8 cellular contexts compared by ENCODE assay signal in genomic region chr6:11535801-11536230, GRCh38. TPM values are rescaled to one million over a fixed set of nuclear protein-coding genes. Genes with fewer than 3 reads are reported as not detected.
DNase-seq lines count a peak whose midpoint lies in the region; ATAC-seq and TF ChIP-seq lines count a peak whose summit lies in the region.

No MANE protein-coding gene starts in this region.

- no peaks in the 10 kb centered on the region for H3K36me3 Mint-ChIP-seq in brain
- H3K36me3 Mint-ChIP-seq in nephron (ENCODE audit: low read depth), result no peaks in the 10 kb centered on the region

- H3K79me2 ChIP-seq in GM23248 (ENCODE audit: insufficient read depth), result no peaks in the 10 kb centered on the region

- H3K9ac ChIP-seq in GM23248, result no peak overlapping the region

- TF ChIP-seq CTCF in NB4 (IDR thresholded peaks at IDR 0.05; ENCODE audit: low read depth, low read length) (no peak), brain (conservative IDR thresholded peaks at IDR 0.05) (no peak), nephron (IDR thresholded peaks at IDR 0.05; ENCODE audit: unreplicated experiment in 3 of 3) (no peak), suprapubic skin (IDR thresholded peaks at IDR 0.05) (no peak)

- TF ChIP-seq POLR2A in NB4 (IDR thresholded peaks at IDR 0.05; ENCODE audit: extremely low read depth, insufficient read length), result no peak
- no peak for TF ChIP-seq POLR2A in suprapubic skin (IDR thresholded peaks at IDR 0.05)

- 2 to 4% methylated on average over 2 of the region's 2 CpGs for WGBS in GM23248 (ENCODE audit: low coverage in 1 of 2, low lambda C conversion rate in 2 of 2, missing lambda C conversion rate in 2 of 2), 2 experiments
- 23% methylated on average over 2 of the region's 2 CpGs for WGBS in suprapubic skin

- H3K4me1 ChIP-seq in GM23248 (ENCODE audit: insufficient read depth) (no peaks in the 10 kb centered on the region; the same call in 1 of the 2 replicates), suprapubic skin (peaks cover 23% of the 10 kb centered on the region)

- H2AFZ ChIP-seq in GM23248, result no peak overlapping the region

- H3K4me1 Mint-ChIP-seq in brain (peaks cover 32% of the 10 kb centered on the region), nephron (no peaks in the 10 kb centered on the region)

- no peaks in the 10 kb centered on the region for H3K36me3 ChIP-seq in GM23248 (ENCODE audit: low read depth)
- no peaks in the 10 kb centered on the region for H3K36me3 ChIP-seq in suprapubic skin

- H3K4me2 ChIP-seq in GM23248 (ENCODE audit: unreplicated experiment), result no peak overlapping the region

- H3K9me2 ChIP-seq in GM23248 (ENCODE audit: insufficient read depth), result no peaks in the 10 kb centered on the region

- H3K9me3 Mint-ChIP-seq in brain (no peaks in the 10 kb centered on the region), nephron (no peaks in the 10 kb centered on the region)

- H3K27ac ChIP-seq in GM23248, result no peak overlapping the region
- no peak overlapping the region for H3K27ac ChIP-seq in suprapubic skin

- H3F3A ChIP-seq in GM23248 (ENCODE audit: insufficient read depth), result peaks cover 14% of the 10 kb centered on the region

- no peaks in the 10 kb centered on the region for H3K27me3 ChIP-seq in GM23248 (replicated peaks; ENCODE audit: insufficient read depth)
- no peaks in the 10 kb centered on the region for H3K27me3 ChIP-seq in suprapubic skin

- H3K4me3 Mint-ChIP-seq in brain (peak overlapping the region; percentile 87 to 94 (median 91)), nephron (peak overlapping the region; percentile 60 to 91 (median 68))

- DNase-seq in GM23248 (peak; percentile 62), NB4 (ENCODE audit: low read depth) (peak; percentile 91), suprapubic skin (ENCODE audit: low spot score in 2 of 2) (no peak)

- no peaks in the 10 kb centered on the region for H4K20me1 ChIP-seq in GM23248 (ENCODE audit: insufficient read depth)

- in situ Hi-C loops in GM23248 (cut with MboI), result no loop called here

- H3K4me3 ChIP-seq in GM23248 (no peak overlapping the region), NB4 (ENCODE audit: low read depth, low read length) (no peak overlapping the region), suprapubic skin (no peak overlapping the region)

- H3K27me3 Mint-ChIP-seq in brain (peaks cover 8% of the 10 kb centered on the region), nephron (ENCODE audit: low read depth) (peaks cover 26% of the 10 kb centered on the region)

- peak overlapping the region in 1 of 5 experiments; percentile 33 for H3K27ac Mint-ChIP-seq in brain
- no peak overlapping the region for H3K27ac Mint-ChIP-seq in nephron

- ATAC-seq in HG03432 (IDR thresholded peaks at IDR 0.05; ENCODE audit: unreplicated experiment) (no peak), HG02588 (IDR thresholded peaks at IDR 0.05; ENCODE audit: unreplicated experiment) (no peak), HG03439 (IDR thresholded peaks at IDR 0.05; ENCODE audit: unreplicated experiment) (no peak)

- H3K9me3 ChIP-seq in GM23248 (ENCODE audit: low read depth) (no peaks in the 10 kb centered on the region), suprapubic skin (no peaks in the 10 kb centered on the region)

- no peak for TF ChIP-seq EP300 in suprapubic skin (IDR thresholded peaks at IDR 0.05)

RNA-seq across cellular contexts. Expression of gene TMEM170B, which starts 1.7 kb away (rescaled TPM):
- 0.54 and 0.63 TPM in 2 replicates for total RNA-seq in GM23248 (2014; rRNA removed; shearing (Covaris generic))
- polyA plus RNA-seq in GM23248 (2016; fragmentation: Nextera tagmentation; extraction: Ambion mirVana) (0.14 TPM in 2 replicates), brain (ENCODE audit: insufficient read depth, low read depth, low replicate concordance) (2.7 TPM)
- 1 to 10 TPM; 1.1 to 1.7 (median 1.2) TPM for total RNA-seq in suprapubic skin

Comparison
In these comparisons a context has a peak if more than half of its experiments do, and no peak if none do; other contexts are left out.
1. DNase-seq: peak in GM23248 (single experiment) and NB4 (single experiment); none in suprapubic skin (0 of 2).